In genomic region chr3:11155341-11156025, GRCh38 we compare ENCODE assay signal across 1 cellular context.
TF ChIP-seq lines count a peak whose summit lies in the region.

No MANE protein-coding gene starts in this region.

TF ChIP-seq in GM23338, 12 proteins besides CTCF, POLR2A, EP300 and RAD21 (continued from another document):
- TF ChIP-seq ZNF462 (CRISPR knock-in tag; IDR thresholded peaks at IDR 0.05) (no peak), STAT1 (IDR thresholded peaks at IDR 0.05; ENCODE audit: unreplicated experiment) (no peak)
